30 cellular contexts compared by ENCODE assay signal in the genomic region with DNA sequence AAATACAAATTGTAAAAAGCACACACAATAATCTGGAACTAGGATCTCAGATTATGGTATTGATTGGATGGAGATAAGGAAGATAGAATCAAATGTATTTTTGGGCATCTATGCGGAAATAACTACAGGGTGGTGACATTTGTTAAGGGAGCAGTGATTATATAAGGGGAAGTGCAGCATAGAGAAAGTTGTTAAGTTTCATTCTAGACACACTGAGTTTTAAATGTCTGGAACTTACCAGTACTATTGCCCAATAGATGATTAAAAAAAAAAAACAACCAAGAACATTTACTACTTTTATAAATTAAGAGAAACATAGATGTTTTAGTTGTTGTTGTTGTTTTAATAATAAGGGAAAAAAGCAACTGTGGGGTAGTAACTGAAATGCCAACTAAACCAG.
"Had no signal": no experiment of that assay in that cellular context is flagged by ENCODE, and none has a peak within 500 bp of the region (broad histone marks: within the 10 kb centered on the region; RNA-seq: fewer than 3 reads in every experiment).

No MANE protein-coding gene starts in this region.

- H3K27ac ChIP-seq: ascending aorta, gastroesophageal sphincter, hepatocyte, pancreas, prostate gland, sigmoid colon, thoracic aorta, vagina had no signal

- H3K9me3 Mint-ChIP-seq: activated naive CD4-positive, alpha-beta T cell treated with anti-CD3 and anti-CD28 coated beads for 36 hours; effector memory CD8-positive, alpha-beta T cell; stimulated activated effector memory CD8-positive, alpha-beta T cell treated with anti-CD3 and anti-CD28 coated beads, Interleukin-12 subunit alpha, Interleukin-12 subunit beta, amount 100 ng/mL, for 72 hours; stimulated activated naive CD8-positive, alpha-beta T cell treated with anti-CD3 and anti-CD28 coated beads, Interleukin-15, Interleukin-2, amounts not matched to agents 100 ng/mL and 50 ng/mL, for 24 hours had no signal

- H3K4me1 Mint-ChIP-seq: mesothelial cell of epicardium had no signal

- ATAC-seq: effector memory CD8-positive, alpha-beta T cell; gastroesophageal sphincter; left colon; pancreas; stimulated activated effector memory CD8-positive, alpha-beta T cell treated with anti-CD3 and anti-CD28 coated beads, Interleukin-12 subunit alpha, Interleukin-12 subunit beta, amount 100 ng/mL, for 72 hours had no signal

- H3K4me3 Mint-ChIP-seq: activated naive CD4-positive, alpha-beta T cell treated with anti-CD3 and anti-CD28 coated beads for 36 hours; activated naive CD8-positive, alpha-beta T cell treated with anti-CD3 and anti-CD28 coated beads for 36 hours; activated T-helper 1 cell treated with anti-CD3 and anti-CD28 coated beads, Interleukin-12 subunit alpha, Interleukin-12 subunit beta, Interleukin-2, Interleukin-4 antibody, amounts not matched to agents 30 ng/mL and 10 ng/mL and 1 ng/mL, durations not matched to agents 14 hours and 24 hours and 36 hours; brain; effector memory CD8-positive, alpha-beta T cell; mesothelial cell of epicardium; naive B cell; nephron progenitor cell; stimulated activated effector memory CD8-positive, alpha-beta T cell treated with anti-CD3 and anti-CD28 coated beads, Interleukin-12 subunit alpha, Interleukin-12 subunit beta, amount 100 ng/mL, for 72 hours; stimulated activated naive CD8-positive, alpha-beta T cell treated with anti-CD3 and anti-CD28 coated beads, Interleukin-15, Interleukin-2, amounts not matched to agents 100 ng/mL and 50 ng/mL, for 24 hours had no signal

- H2AFZ ChIP-seq: hepatocyte had no signal

- DNase-seq: activated CD4-positive, alpha-beta T cell treated with anti-CD3 and anti-CD28 coated beads for 4 hours; activated CD4-positive, alpha-beta T cell treated with anti-CD3 and anti-CD28 coated beads, Interleukin-2, amount 50 U/mL, for 4 hours; activated CD4-positive, CD25-positive, alpha-beta regulatory T cell; activated effector memory CD4-positive, alpha-beta T cell treated with anti-CD3 and anti-CD28 coated beads, Interleukin-2, amount 50 U/mL, for 16 hours; activated naive CD4-positive, alpha-beta T cell treated with anti-CD3 and anti-CD28 coated beads for 36 hours; activated naive CD8-positive, alpha-beta T cell treated with anti-CD3 and anti-CD28 coated beads for 36 hours; activated T-cell treated with anti-CD3 and anti-CD28 coated beads, Interleukin-2, amount 50 U/mL, for 1 hour; cortex of kidney; effector memory CD8-positive, alpha-beta T cell; erythroblast; left colon; mammary epithelial cell; naive B cell; nephron progenitor cell; pancreas; sigmoid colon; small intestine; stimulated activated CD4-positive, alpha-beta T cell treated with anti-CD3 and anti-CD28 coated beads, Interleukin-4, amount 100 ng/mL, for 24 hours; trophoblast cell had no signal

- H3K4me3 ChIP-seq: ascending aorta, gastroesophageal sphincter, hepatocyte, pancreas, prostate gland, sigmoid colon, thoracic aorta, vagina had no signal

- H3K27ac Mint-ChIP-seq: activated naive CD4-positive, alpha-beta T cell treated with anti-CD3 and anti-CD28 coated beads for 36 hours; activated naive CD8-positive, alpha-beta T cell treated with anti-CD3 and anti-CD28 coated beads for 36 hours; activated T-helper 1 cell treated with anti-CD3 and anti-CD28 coated beads, Interleukin-12 subunit alpha, Interleukin-12 subunit beta, Interleukin-2, Interleukin-4 antibody, amounts not matched to agents 30 ng/mL and 10 ng/mL and 1 ng/mL, durations not matched to agents 14 hours and 24 hours and 36 hours; brain; effector memory CD8-positive, alpha-beta T cell; mesothelial cell of epicardium; nephron progenitor cell; stimulated activated effector memory CD8-positive, alpha-beta T cell treated with anti-CD3 and anti-CD28 coated beads, Interleukin-12 subunit alpha, Interleukin-12 subunit beta, amount 100 ng/mL, for 72 hours; stimulated activated naive CD8-positive, alpha-beta T cell treated with anti-CD3 and anti-CD28 coated beads, Interleukin-15, Interleukin-2, amounts not matched to agents 100 ng/mL and 50 ng/mL, for 24 hours had no signal

- H3K27me3 ChIP-seq: ascending aorta, gastroesophageal sphincter, hepatocyte, pancreas, sigmoid colon, vagina had no signal

- H3K4me1 ChIP-seq: pancreas, prostate gland, vagina had no signal

- H3K4me2 ChIP-seq: hepatocyte had no signal

- H3K36me3 ChIP-seq: pancreas, prostate gland, thoracic aorta had no signal

- H3K27me3 Mint-ChIP-seq: activated naive CD8-positive, alpha-beta T cell treated with anti-CD3 and anti-CD28 coated beads for 36 hours; brain; effector memory CD8-positive, alpha-beta T cell; naive B cell; stimulated activated naive CD8-positive, alpha-beta T cell treated with anti-CD3 and anti-CD28 coated beads, Interleukin-15, Interleukin-2, amounts not matched to agents 100 ng/mL and 50 ng/mL, for 24 hours had no signal
